In genomic region chr7:143229054-143229790, GRCh38 we compare ENCODE assay signal across 1 cellular context.
TF ChIP-seq lines count a peak whose summit lies in the region.

No MANE protein-coding gene starts in this region.

TF ChIP-seq in GM23338, 12 proteins besides CTCF, POLR2A, EP300 and RAD21 (continued from another document):
- TF ChIP-seq ZNF462 (CRISPR knock-in tag; IDR thresholded peaks at IDR 0.05) (no peak), ETS1 (IDR thresholded peaks at IDR 0.05) (no peak), JUNB (IDR thresholded peaks at IDR 0.05; ENCODE audit: unreplicated experiment) (no peak), NANOG (IDR thresholded peaks at IDR 0.05; ENCODE audit: borderline replicate concordance) (no peak)
TF ChIP-seq in GM23338: peak in this region for 0.
